ENCODE assay signal across 1 cellular context in genomic region chr14:84128025-84128424, GRCh38.
TF ChIP-seq lines count a peak whose summit lies in the region.

No MANE protein-coding gene starts in this region.

TF ChIP-seq in SK-N-SH, 30 proteins besides CTCF, POLR2A, EP300 and RAD21 (continued from another document):
- no peak for TF ChIP-seq ZBTB33 (IDR thresholded peaks at IDR 0.05; ENCODE audit: borderline replicate concordance, low read depth)
TF ChIP-seq in SK-N-SH: peak in this region for 0.
